Comparison of ENCODE assay signal across 19 cellular contexts in the genomic region with DNA sequence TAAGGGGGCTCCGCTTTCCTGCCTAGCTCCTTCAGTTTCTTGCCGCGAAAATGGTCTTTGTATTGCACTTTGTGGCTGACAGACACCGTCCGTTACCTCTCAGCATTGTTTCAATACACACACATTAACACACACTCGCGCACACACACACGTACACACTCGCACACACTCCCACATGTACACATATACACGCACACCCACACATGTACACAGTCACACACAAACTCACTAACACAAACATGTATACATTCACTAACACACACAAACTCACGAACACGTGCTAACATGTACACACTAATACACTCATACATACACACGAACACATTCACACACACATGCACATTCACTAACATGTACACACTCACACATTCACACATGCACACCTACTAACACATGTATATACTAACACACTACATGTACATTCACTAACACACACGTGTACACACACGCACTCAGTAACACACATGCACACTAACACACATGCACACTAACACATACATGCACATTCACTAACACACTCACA. TPM values are rescaled to one million over a fixed set of nuclear protein-coding genes. Genes with fewer than 3 reads are reported as not detected.
A peak's percentile ranks its signal among the peaks of the same experiment; 100 is the strongest.
DNase-seq lines count a peak whose midpoint lies in the region; ATAC-seq, FAIRE-seq and TF ChIP-seq lines count a peak whose summit lies in the region.
"Had no signal": no experiment of that assay in that cellular context is flagged by ENCODE, and none has a peak within 500 bp of the region (broad histone marks: within the 10 kb centered on the region; RNA-seq: fewer than 3 reads in every experiment).

No MANE protein-coding gene starts in this region.

- CTCF ChIA-PET in activated CD8-positive, alpha-beta memory T cell treated with anti-CD3 and anti-CD28 coated beads, Interleukin-2, amount 10 ng/mL, durations not matched to agents 7 days and 5 days (lab: Charles Lee), result no interaction called here
- CTCF ChIA-PET in HEK293 (lab: Yijun Ruan, JAX), result interaction anchor here (1.7 kb wide), 1 partner anchor 8 kb away, joined by 5 read pairs; no protein-coding TSS in a partner anchor

- DNase-seq in activated CD8-positive, alpha-beta memory T cell treated with anti-CD3 and anti-CD28 coated beads, Interleukin-2, amount 10 ng/mL, durations not matched to agents 7 days and 5 days, result peak; percentile 19
- DNase-seq in activated CD8-positive, alpha-beta memory T cell treated with anti-CD3 and anti-CD28 coated beads, Interleukin-2, amount 50 U/mL, for 48 hours, result no peak
- no peak for DNase-seq in astrocyte (ENCODE audit: low read depth)
- peak; percentile 86 for DNase-seq in esophagus muscularis mucosa (ENCODE audit: extremely low spot score)
- DNase-seq in stimulated activated CD4-positive, alpha-beta T cell treated with anti-CD3 and anti-CD28 coated beads, Interleukin-1b, Interleukin-23, amount 100 ng/mL, for 48 hours, result no peak
- DNase-seq: 8988T; Calu3; CD8-positive, alpha-beta T cell; DND-41; EL; GOT3; H9 had no signal

- H2AFZ ChIP-seq in astrocyte (ENCODE audit: low read depth, low read length), result no peak overlapping the region

- POLR2A ChIA-PET in HEK293 (lab: Yijun Ruan, JAX), result no interaction called here

- no peak overlapping the region for H3K4me3 ChIP-seq in HEK293 (ENCODE audit: low read depth, low read length)
- H3K4me3 ChIP-seq in astrocyte (ENCODE audit: insufficient read depth, low read depth, low read length), result no peak overlapping the region
- no peak overlapping the region for H3K4me3 ChIP-seq in esophagus muscularis mucosa
- H3K4me3 ChIP-seq: BLaER1, GM12878 had no signal

- ATAC-seq in activated CD8-positive, alpha-beta memory T cell treated with anti-CD3 and anti-CD28 coated beads, Interleukin-2, amount 10 ng/mL, durations not matched to agents 7 days and 5 days, result no peak
- ATAC-seq in GM18511 (IDR thresholded peaks at IDR 0.05; ENCODE audit: unreplicated experiment), result no peak
- no peak for ATAC-seq in GM19328 (IDR thresholded peaks at IDR 0.05; ENCODE audit: unreplicated experiment)
- ATAC-seq: CD8-positive, alpha-beta T cell; GM12878 had no signal

- H3K27me3 ChIP-seq in astrocyte (ENCODE audit: insufficient read depth, low read length) (no peaks in the 10 kb centered on the region), esophagus muscularis mucosa (no peaks in the 10 kb centered on the region)
- H3K27me3 ChIP-seq: BLaER1 had no signal

- no peak overlapping the region for H3K27ac Mint-ChIP-seq in activated CD8-positive, alpha-beta memory T cell treated with anti-CD3 and anti-CD28 coated beads, Interleukin-2, amount 10 ng/mL, durations not matched to agents 7 days and 5 days
- no peak overlapping the region for H3K27ac Mint-ChIP-seq in astrocyte (ENCODE audit: unreplicated experiment)
- H3K27ac Mint-ChIP-seq: CD8-positive, alpha-beta T cell; H9 had no signal

- no peaks in the 10 kb centered on the region for H4K20me1 ChIP-seq in astrocyte (ENCODE audit: insufficient read depth, low read length)
- H4K20me1 ChIP-seq: BLaER1 had no signal

- no peak for TF ChIP-seq POLR2A in esophagus muscularis mucosa (IDR thresholded peaks at IDR 0.05; ENCODE audit: low read depth)

- no peak overlapping the region for H3K9ac ChIP-seq in astrocyte (ENCODE audit: low read length)
- H3K9ac ChIP-seq: BLaER1, KMS-11 had no signal

- H3K27ac ChIP-seq in HEK293 (ENCODE audit: extremely low read depth, low read depth, low read length) (no peak overlapping the region), astrocyte (ENCODE audit: low read depth, low read length) (no peak overlapping the region), esophagus muscularis mucosa (replicated peaks in 1 of 4) (no peak overlapping the region)
- H3K27ac ChIP-seq: BLaER1, HL-60, KMS-11 had no signal

- H3K9me3 ChIP-seq in HEK293 (ENCODE audit: control insufficient read depth, insufficient read depth, low read depth, low read length) (no peaks in the 10 kb centered on the region), astrocyte (ENCODE audit: insufficient read depth, low read depth, low read length) (peaks cover 6% of the 10 kb centered on the region), esophagus muscularis mucosa (peaks cover 0 to 4% (median 0%) of the 10 kb centered on the region in 4 donors)

- no peaks in the 10 kb centered on the region for H3K4me1 Mint-ChIP-seq in activated CD8-positive, alpha-beta memory T cell treated with anti-CD3 and anti-CD28 coated beads, Interleukin-2, amount 10 ng/mL, durations not matched to agents 7 days and 5 days
- H3K4me1 Mint-ChIP-seq in astrocyte (ENCODE audit: low read depth, unreplicated experiment), result peaks cover 12% of the 10 kb centered on the region

- H3K9me3 Mint-ChIP-seq in activated CD8-positive, alpha-beta memory T cell treated with anti-CD3 and anti-CD28 coated beads, Interleukin-2, amount 10 ng/mL, durations not matched to agents 7 days and 5 days (ENCODE audit: low read depth), result peaks cover 2% of the 10 kb centered on the region
- H3K9me3 Mint-ChIP-seq in astrocyte (ENCODE audit: unreplicated experiment), result peaks cover 4% of the 10 kb centered on the region
- H3K9me3 Mint-ChIP-seq: CD8-positive, alpha-beta T cell; H9 had no signal

- no peak for TF ChIP-seq EP300 in esophagus muscularis mucosa (IDR thresholded peaks at IDR 0.05)

- no peak for TF ChIP-seq CTCF in HEK293 (tag by site-specific recombination; IDR thresholded peaks at IDR 0.05)
- TF ChIP-seq CTCF in astrocyte (IDR thresholded peaks at IDR 0.05; ENCODE audit: insufficient read depth, low read depth, low read length), result no peak
- TF ChIP-seq CTCF in esophagus muscularis mucosa (IDR thresholded peaks at IDR 0.05), result no peak

- H3K4me2 ChIP-seq in astrocyte (ENCODE audit: low read length), result no peak overlapping the region
- H3K4me2 ChIP-seq: BLaER1, KMS-11 had no signal

- H3K79me2 ChIP-seq in astrocyte (ENCODE audit: insufficient read depth, low read length), result no peaks in the 10 kb centered on the region

- H3K27me3 Mint-ChIP-seq in activated CD8-positive, alpha-beta memory T cell treated with anti-CD3 and anti-CD28 coated beads, Interleukin-2, amount 10 ng/mL, durations not matched to agents 7 days and 5 days, result peaks cover 13% of the 10 kb centered on the region
- H3K27me3 Mint-ChIP-seq in astrocyte (ENCODE audit: low read depth, unreplicated experiment), result peaks cover 2% of the 10 kb centered on the region

- peak; percentile 37 for FAIRE-seq in astrocyte (lab: Jason Lieb, UNC)
- FAIRE-seq: GM12878 had no signal

- H3K4me3 Mint-ChIP-seq in activated CD8-positive, alpha-beta memory T cell treated with anti-CD3 and anti-CD28 coated beads, Interleukin-2, amount 10 ng/mL, durations not matched to agents 7 days and 5 days, result no peak overlapping the region
- no peak overlapping the region for H3K4me3 Mint-ChIP-seq in astrocyte (ENCODE audit: unreplicated experiment)
- H3K4me3 Mint-ChIP-seq: CD8-positive, alpha-beta T cell; H9 had no signal

- H3K4me1 ChIP-seq in HEK293 (ENCODE audit: control insufficient read depth, insufficient read depth, low read length), result peaks cover 3% of the 10 kb centered on the region; the same call in 1 of the 2 replicates
- peaks cover 10% of the 10 kb centered on the region for H3K4me1 ChIP-seq in astrocyte (ENCODE audit: insufficient read depth, low read length)
- H3K4me1 ChIP-seq in esophagus muscularis mucosa, result no peaks in the 10 kb centered on the region
- H3K4me1 ChIP-seq: BLaER1 had no signal

- no peaks in the 10 kb centered on the region for H3K36me3 Mint-ChIP-seq in activated CD8-positive, alpha-beta memory T cell treated with anti-CD3 and anti-CD28 coated beads, Interleukin-2, amount 10 ng/mL, durations not matched to agents 7 days and 5 days
- H3K36me3 Mint-ChIP-seq in astrocyte (ENCODE audit: low read depth, unreplicated experiment), result no peaks in the 10 kb centered on the region
- H3K36me3 Mint-ChIP-seq: CD8-positive, alpha-beta T cell had no signal

- intact Hi-C loops in esophagus muscularis mucosa (cut with DNase I), result no loop called here

- H3K36me3 ChIP-seq in HEK293 (ENCODE audit: control insufficient read depth in 2 of 2, insufficient read depth in 1 of 2, low read length in 2 of 2) (no peaks in the 10 kb centered on the region), astrocyte (ENCODE audit: insufficient read depth, low read length) (no peaks in the 10 kb centered on the region), esophagus muscularis mucosa (no peaks in the 10 kb centered on the region)
- H3K36me3 ChIP-seq: BLaER1 had no signal

- 95% methylated on average over 15 of the region's 15 CpGs for WGBS in esophagus muscularis mucosa

TF ChIP-seq in HEK293, 187 proteins besides CTCF, POLR2A, EP300 and RAD21 (continues in another document):
- TF ChIP-seq ZNF18 (tag by site-specific recombination; IDR thresholded peaks at IDR 0.05), result 0 out of 2 replicates have a peak, but pooled peaks have one; percentile 39
- peak; percentile 66; the same call in 1 of the 2 replicates for TF ChIP-seq TRIM28 (IDR thresholded peaks at IDR 0.05; ENCODE audit: borderline replicate concordance, low read length)
- TF ChIP-seq ZNF48 (tag by site-specific recombination; IDR thresholded peaks at IDR 0.05), result peak; percentile 85; the same call in 1 of the 2 replicates
- 0 out of 2 replicates have a peak, but pooled peaks have one; percentile 53 for TF ChIP-seq ZNF311 (tag by site-specific recombination; IDR thresholded peaks at IDR 0.05; ENCODE audit: borderline replicate concordance)
- 0 out of 2 replicates have a peak, but pooled peaks have one; percentile 9 for TF ChIP-seq ZFHX2 (tag by site-specific recombination; conservative IDR thresholded peaks at IDR 0.05)
- no peak for TF ChIP-seq ZNF747 (tag by site-specific recombination; IDR thresholded peaks at IDR 0.05)

RNA-seq across cellular contexts. Expression of gene PSMG1, which starts 48.9 kb away (rescaled TPM):
- total RNA-seq in activated CD8-positive, alpha-beta memory T cell treated with anti-CD3 and anti-CD28 coated beads, Interleukin-2, amount 10 ng/mL, durations not matched to agents 7 days and 5 days, result 10 to 100 TPM; 62.9 to 88.1 TPM
- total RNA-seq in astrocyte (58.8 and 61.9 TPM in 2 replicates), esophagus muscularis mucosa (10 to 100 TPM; 23.5 to 32.8 (median 25.1) TPM)

Comparison
In these comparisons a context has a peak if more than half of its experiments do, and no peak if none do; other contexts are left out.
1. DNase-seq: peak in activated CD8-positive, alpha-beta memory T cell treated with anti-CD3 and anti-CD28 coated beads, Interleukin-2, amount 10 ng/mL, durations not matched to agents 7 days and 5 days (single experiment) and esophagus muscularis mucosa (single experiment); none in activated CD8-positive, alpha-beta memory T cell treated with anti-CD3 and anti-CD28 coated beads, Interleukin-2, amount 50 U/mL, for 48 hours (single experiment), astrocyte (single experiment) and stimulated activated CD4-positive, alpha-beta T cell treated with anti-CD3 and anti-CD28 coated beads, Interleukin-1b, Interleukin-23, amount 100 ng/mL, for 48 hours (single experiment).